Comparison of ENCODE assay signal across 9 cellular contexts in the genomic region with DNA sequence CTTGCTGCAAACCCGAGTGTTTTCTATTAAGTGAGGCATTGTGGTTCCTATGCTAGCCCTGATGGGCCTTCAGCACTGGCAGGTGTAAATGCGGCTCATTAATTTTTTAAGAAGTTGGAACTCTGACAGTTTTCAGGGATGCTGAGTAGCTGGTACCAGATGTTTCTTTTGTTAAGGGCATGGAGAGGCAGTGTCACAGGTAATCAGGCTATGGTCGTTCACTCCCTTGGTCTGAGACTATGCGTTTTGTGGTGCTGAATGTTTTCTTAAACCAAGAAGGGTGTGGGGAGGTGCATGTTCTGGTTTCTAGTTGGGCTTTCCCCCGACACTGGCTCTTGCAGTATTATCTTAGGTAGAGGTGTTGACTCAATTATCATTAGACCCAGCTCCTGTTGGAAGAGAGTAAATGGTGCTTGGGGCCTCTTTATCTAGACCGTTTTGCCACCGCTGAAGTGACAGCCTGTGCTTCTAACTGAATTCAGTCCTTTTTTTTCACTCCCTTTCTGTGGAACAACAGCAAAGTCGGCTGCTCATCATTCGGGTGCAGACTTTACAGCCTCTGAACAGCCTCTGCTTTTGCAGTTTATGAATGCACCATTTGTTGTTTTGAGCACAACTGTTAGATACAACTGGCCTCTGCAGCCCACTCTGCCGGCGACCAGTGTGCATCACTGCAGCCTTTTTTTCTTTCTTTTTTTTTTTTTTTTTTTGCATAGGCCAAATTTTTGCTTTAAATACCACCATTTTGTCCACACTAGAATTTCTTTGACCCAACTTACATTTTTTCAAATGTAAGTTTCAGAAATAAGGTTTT. TPM values are rescaled to one million over a fixed set of nuclear protein-coding genes. Genes with fewer than 3 reads are reported as not detected.
A peak's percentile ranks its signal among the peaks of the same experiment; 100 is the strongest.
DNase-seq lines count a peak whose midpoint lies in the region; ATAC-seq and TF ChIP-seq lines count a peak whose summit lies in the region.
"Had no signal": no experiment of that assay in that cellular context is flagged by ENCODE, and none has a peak within 500 bp of the region (broad histone marks: within the 10 kb centered on the region; RNA-seq: fewer than 3 reads in every experiment).

No MANE protein-coding gene starts in this region.

- H3K4me2 ChIP-seq in OCI-LY3 (ENCODE audit: low read length) = peak overlapping the region; percentile 61

- H3K4me3 Mint-ChIP-seq in activated naive CD8-positive, alpha-beta T cell = no peak overlapping the region
- H3K4me3 Mint-ChIP-seq in activated naive CD8-positive, alpha-beta T cell treated with anti-CD3 and anti-CD28 coated beads, Interleukin-2, amount 50 U/mL, for 24 hours = no peak overlapping the region
- no peak overlapping the region for H3K4me3 Mint-ChIP-seq in glutamatergic neuron (ENCODE audit: unreplicated experiment)
- no peak overlapping the region for H3K4me3 Mint-ChIP-seq in stimulated activated naive CD8-positive, alpha-beta T cell treated with anti-CD3 and anti-CD28 coated beads, Interleukin-15, amount 100 ng/mL, for 72 hours

- no peaks in the 10 kb centered on the region for H3K36me3 ChIP-seq in OCI-LY3 (replicated peaks; ENCODE audit: low read depth, low read length)

- peaks cover 82% of the 10 kb centered on the region for H3K4me1 ChIP-seq in OCI-LY3 (ENCODE audit: low read length)

- no peaks in the 10 kb centered on the region for H3K27me3 Mint-ChIP-seq in activated naive CD8-positive, alpha-beta T cell
- no peaks in the 10 kb centered on the region for H3K27me3 Mint-ChIP-seq in activated naive CD8-positive, alpha-beta T cell treated with anti-CD3 and anti-CD28 coated beads, Interleukin-2, amount 50 U/mL, for 24 hours
- peaks cover 4% of the 10 kb centered on the region for H3K27me3 Mint-ChIP-seq in glutamatergic neuron (ENCODE audit: unreplicated experiment)
- H3K27me3 Mint-ChIP-seq in stimulated activated naive CD8-positive, alpha-beta T cell treated with anti-CD3 and anti-CD28 coated beads, Interleukin-15, amount 100 ng/mL, for 72 hours = no peaks in the 10 kb centered on the region

- peaks cover 74% of the 10 kb centered on the region for H3K4me1 Mint-ChIP-seq in activated naive CD8-positive, alpha-beta T cell (ENCODE audit: low read depth)
- peaks cover 79% of the 10 kb centered on the region for H3K4me1 Mint-ChIP-seq in activated naive CD8-positive, alpha-beta T cell treated with anti-CD3 and anti-CD28 coated beads, Interleukin-2, amount 50 U/mL, for 24 hours
- H3K4me1 Mint-ChIP-seq in glutamatergic neuron (ENCODE audit: low read depth, unreplicated experiment) = peaks cover 41% of the 10 kb centered on the region
- peaks cover 92% of the 10 kb centered on the region for H3K4me1 Mint-ChIP-seq in stimulated activated naive CD8-positive, alpha-beta T cell treated with anti-CD3 and anti-CD28 coated beads, Interleukin-15, amount 100 ng/mL, for 72 hours

- H3K9me3 ChIP-seq in OCI-LY3 (ENCODE audit: insufficient read depth, low read length) = no peaks in the 10 kb centered on the region

- no peaks in the 10 kb centered on the region for H3K36me3 Mint-ChIP-seq in activated naive CD8-positive, alpha-beta T cell
- peaks cover 2% of the 10 kb centered on the region for H3K36me3 Mint-ChIP-seq in activated naive CD8-positive, alpha-beta T cell treated with anti-CD3 and anti-CD28 coated beads, Interleukin-2, amount 50 U/mL, for 24 hours (ENCODE audit: low read depth)
- H3K36me3 Mint-ChIP-seq in glutamatergic neuron (ENCODE audit: unreplicated experiment) = no peaks in the 10 kb centered on the region

- peak overlapping the region; percentile 26; the same call in 1 of the 2 replicates for H3K27ac ChIP-seq in OCI-LY3 (ENCODE audit: low read length)
- H3K27ac ChIP-seq in temporal lobe (ENCODE audit: low read depth, low read length) = peak overlapping the region; percentile 75

- no peak overlapping the region for H2AFZ ChIP-seq in OCI-LY3 (ENCODE audit: low read depth, low read length)

- peaks cover 96% of the 10 kb centered on the region for H3K79me2 ChIP-seq in OCI-LY3 (ENCODE audit: low read length)

- peak overlapping the region; percentile 58 for H3K27ac Mint-ChIP-seq in activated naive CD8-positive, alpha-beta T cell
- H3K27ac Mint-ChIP-seq in activated naive CD8-positive, alpha-beta T cell treated with anti-CD3 and anti-CD28 coated beads, Interleukin-2, amount 50 U/mL, for 24 hours = no peak overlapping the region
- H3K27ac Mint-ChIP-seq in glutamatergic neuron (ENCODE audit: unreplicated experiment) = peak overlapping the region; percentile 82
- H3K27ac Mint-ChIP-seq in stimulated activated naive CD8-positive, alpha-beta T cell treated with anti-CD3 and anti-CD28 coated beads, Interleukin-15, amount 100 ng/mL, for 72 hours = no peak overlapping the region

- peak overlapping the region; percentile 44 for H3K4me3 ChIP-seq in OCI-LY3 (ENCODE audit: low read length)
- H3K4me3 ChIP-seq: skin epidermis had no signal

- no peaks in the 10 kb centered on the region for H3K27me3 ChIP-seq in OCI-LY3 (ENCODE audit: low read depth, low read length)

- peaks cover 65% of the 10 kb centered on the region for H4K20me1 ChIP-seq in OCI-LY3 (ENCODE audit: insufficient read depth, low read length)

- H3K9me3 Mint-ChIP-seq in activated naive CD8-positive, alpha-beta T cell (ENCODE audit: low read depth) = no peaks in the 10 kb centered on the region
- no peaks in the 10 kb centered on the region for H3K9me3 Mint-ChIP-seq in activated naive CD8-positive, alpha-beta T cell treated with anti-CD3 and anti-CD28 coated beads, Interleukin-2, amount 50 U/mL, for 24 hours
- peaks cover 2% of the 10 kb centered on the region for H3K9me3 Mint-ChIP-seq in glutamatergic neuron (ENCODE audit: unreplicated experiment)
- no peaks in the 10 kb centered on the region for H3K9me3 Mint-ChIP-seq in stimulated activated naive CD8-positive, alpha-beta T cell treated with anti-CD3 and anti-CD28 coated beads, Interleukin-15, amount 100 ng/mL, for 72 hours

- DNase-seq in activated naive CD8-positive, alpha-beta T cell treated with anti-CD3 and anti-CD28 coated beads, Interleukin-2, amount 50 U/mL, for 24 hours = no peak
- peak; percentile 45 for DNase-seq in glutamatergic neuron
- DNase-seq in stimulated activated CD4-positive, alpha-beta T cell treated with anti-CD3 and anti-CD28 coated beads, Interleukin-2, amount 100 ng/mL, for 48 hours = no peak
- DNase-seq in stimulated activated naive CD8-positive, alpha-beta T cell treated with anti-CD3 and anti-CD28 coated beads, Interleukin-15, amount 100 ng/mL, for 72 hours = no peak

- no peak for TF ChIP-seq CTCF in OCI-LY3 (IDR thresholded peaks at IDR 0.05; ENCODE audit: low read depth, low read length)
- TF ChIP-seq CTCF in glutamatergic neuron (IDR thresholded peaks at IDR 0.05; ENCODE audit: partially characterized antibody, unreplicated experiment) = no peak

- ATAC-seq in activated naive CD8-positive, alpha-beta T cell treated with anti-CD3 and anti-CD28 coated beads, Interleukin-2, amount 50 U/mL, for 24 hours = no peak
- ATAC-seq in GM18870 (IDR thresholded peaks at IDR 0.05; ENCODE audit: unreplicated experiment) = no peak
- ATAC-seq in stimulated activated naive CD8-positive, alpha-beta T cell treated with anti-CD3 and anti-CD28 coated beads, Interleukin-15, amount 100 ng/mL, for 72 hours = no peak

- no peak overlapping the region for H3K9ac ChIP-seq in OCI-LY3 (ENCODE audit: low read length)

RNA-seq across cellular contexts. Expression of gene RREB1, which starts 35.6 kb away (rescaled TPM):
- 3.4 TPM for total RNA-seq in glutamatergic neuron (ENCODE audit: unreplicated experiment)
- total RNA-seq in temporal lobe = 1.5 TPM

Comparison
In these comparisons a context has a peak if more than half of its experiments do, and no peak if none do; other contexts are left out.
1. H3K27ac Mint-ChIP-seq: peak in activated naive CD8-positive, alpha-beta T cell (single experiment) and glutamatergic neuron (single experiment); none in activated naive CD8-positive, alpha-beta T cell treated with anti-CD3 and anti-CD28 coated beads, Interleukin-2, amount 50 U/mL, for 24 hours (single experiment) and stimulated activated naive CD8-positive, alpha-beta T cell treated with anti-CD3 and anti-CD28 coated beads, Interleukin-15, amount 100 ng/mL, for 72 hours (0 of 2).